1 cellular context compared by ENCODE assay signal in the genomic region with DNA sequence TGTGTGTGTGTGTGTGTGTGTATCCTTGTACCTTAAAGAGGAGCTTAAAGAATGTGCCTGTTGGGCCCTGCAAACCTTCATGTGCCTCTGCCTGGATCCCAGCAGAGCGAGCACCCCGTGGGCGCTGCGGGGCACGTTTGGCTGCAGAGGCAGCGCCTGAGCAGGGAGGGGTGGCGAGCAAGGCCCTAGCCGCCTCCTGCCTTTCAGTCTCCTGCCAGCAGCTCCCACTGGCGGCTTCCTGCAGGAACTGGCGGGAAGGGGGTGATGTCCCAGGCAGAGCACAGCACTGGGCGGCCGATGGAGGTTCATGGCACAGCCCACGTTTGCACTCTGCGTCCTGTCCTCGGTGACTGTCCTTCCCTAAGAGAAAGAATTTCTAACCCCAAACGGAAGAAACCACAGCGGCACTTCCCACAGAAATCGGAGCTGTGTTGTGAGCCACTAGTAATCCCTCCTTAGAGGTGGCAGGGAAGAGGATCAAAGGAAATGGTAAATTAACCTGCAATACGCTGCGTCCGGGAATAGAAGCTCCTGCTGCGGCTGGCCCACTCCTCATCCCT.
TF ChIP-seq lines count a peak whose summit lies in the region.

No MANE protein-coding gene starts in this region.

TF ChIP-seq in HepG2, 621 proteins besides CTCF, POLR2A, EP300 and RAD21 (continued from another document and continues in another):
- TF ChIP-seq HIC2 (CRISPR knock-in tag; IDR thresholded peaks at IDR 0.05; ENCODE audit: low read depth), result no peak; the same call in 1 of the 2 replicates
- no peak for TF ChIP-seq SMAD3 (CRISPR knock-in tag; IDR thresholded peaks at IDR 0.05)
- TF ChIP-seq PPARG (CRISPR knock-in tag; conservative IDR thresholded peaks at IDR 0.05), result no peak
- TF ChIP-seq RNF2 (conservative IDR thresholded peaks at IDR 0.05; ENCODE audit: low read depth), result no peak
- no peak for TF ChIP-seq PITX1 (CRISPR knock-in tag; IDR thresholded peaks at IDR 0.05)
- no peak for TF ChIP-seq ZNF678 (CRISPR knock-in tag; IDR thresholded peaks at IDR 0.05)
- no peak for TF ChIP-seq ZNF75D (CRISPR knock-in tag; IDR thresholded peaks at IDR 0.05; ENCODE audit: borderline replicate concordance)
- no peak for TF ChIP-seq ZNF329 (CRISPR knock-in tag; IDR thresholded peaks at IDR 0.05; ENCODE audit: low read depth)
- TF ChIP-seq HNRNPK (IDR thresholded peaks at IDR 0.05; ENCODE audit: low read depth, low read length, poor library complexity, severe bottlenecking), result no peak
- no peak for TF ChIP-seq ZNF101 (CRISPR knock-in tag; IDR thresholded peaks at IDR 0.05; ENCODE audit: borderline replicate concordance, low read depth)
- TF ChIP-seq CHD4 (IDR thresholded peaks at IDR 0.05; ENCODE audit: borderline replicate concordance, low read length), result no peak
- TF ChIP-seq, protein P1, sequence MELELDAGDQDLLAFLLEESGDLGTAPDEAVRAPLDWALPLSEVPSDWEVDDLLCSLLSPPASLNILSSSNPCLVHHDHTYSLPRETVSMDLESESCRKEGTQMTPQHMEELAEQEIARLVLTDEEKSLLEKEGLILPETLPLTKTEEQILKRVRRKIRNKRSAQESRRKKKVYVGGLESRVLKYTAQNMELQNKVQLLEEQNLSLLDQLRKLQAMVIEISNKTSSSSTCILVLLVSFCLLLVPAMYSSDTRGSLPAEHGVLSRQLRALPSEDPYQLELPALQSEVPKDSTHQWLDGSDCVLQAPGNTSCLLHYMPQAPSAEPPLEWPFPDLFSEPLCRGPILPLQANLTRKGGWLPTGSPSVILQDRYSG (CRISPR knock-in tag; IDR thresholded peaks at IDR 0.05), result no peak
- peak; percentile 28; the same call in 1 of the 2 replicates for TF ChIP-seq TAF1 (CRISPR knock-in tag; IDR thresholded peaks at IDR 0.05)
- TF ChIP-seq, protein P2, sequence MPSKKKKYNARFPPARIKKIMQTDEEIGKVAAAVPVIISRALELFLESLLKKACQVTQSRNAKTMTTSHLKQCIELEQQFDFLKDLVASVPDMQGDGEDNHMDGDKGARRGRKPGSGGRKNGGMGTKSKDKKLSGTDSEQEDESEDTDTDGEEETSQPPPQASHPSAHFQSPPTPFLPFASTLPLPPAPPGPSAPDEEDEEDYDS (CRISPR knock-in tag; IDR thresholded peaks at IDR 0.05), result peak; percentile 34; the same call in 1 of the 2 replicates
- no peak for TF ChIP-seq TGIF2 (CRISPR knock-in tag; IDR thresholded peaks at IDR 0.05)
- no peak for TF ChIP-seq FIP1L1 (IDR thresholded peaks at IDR 0.05; ENCODE audit: borderline replicate concordance, insufficient read depth, low read depth, low read length)
- TF ChIP-seq, protein P3, sequence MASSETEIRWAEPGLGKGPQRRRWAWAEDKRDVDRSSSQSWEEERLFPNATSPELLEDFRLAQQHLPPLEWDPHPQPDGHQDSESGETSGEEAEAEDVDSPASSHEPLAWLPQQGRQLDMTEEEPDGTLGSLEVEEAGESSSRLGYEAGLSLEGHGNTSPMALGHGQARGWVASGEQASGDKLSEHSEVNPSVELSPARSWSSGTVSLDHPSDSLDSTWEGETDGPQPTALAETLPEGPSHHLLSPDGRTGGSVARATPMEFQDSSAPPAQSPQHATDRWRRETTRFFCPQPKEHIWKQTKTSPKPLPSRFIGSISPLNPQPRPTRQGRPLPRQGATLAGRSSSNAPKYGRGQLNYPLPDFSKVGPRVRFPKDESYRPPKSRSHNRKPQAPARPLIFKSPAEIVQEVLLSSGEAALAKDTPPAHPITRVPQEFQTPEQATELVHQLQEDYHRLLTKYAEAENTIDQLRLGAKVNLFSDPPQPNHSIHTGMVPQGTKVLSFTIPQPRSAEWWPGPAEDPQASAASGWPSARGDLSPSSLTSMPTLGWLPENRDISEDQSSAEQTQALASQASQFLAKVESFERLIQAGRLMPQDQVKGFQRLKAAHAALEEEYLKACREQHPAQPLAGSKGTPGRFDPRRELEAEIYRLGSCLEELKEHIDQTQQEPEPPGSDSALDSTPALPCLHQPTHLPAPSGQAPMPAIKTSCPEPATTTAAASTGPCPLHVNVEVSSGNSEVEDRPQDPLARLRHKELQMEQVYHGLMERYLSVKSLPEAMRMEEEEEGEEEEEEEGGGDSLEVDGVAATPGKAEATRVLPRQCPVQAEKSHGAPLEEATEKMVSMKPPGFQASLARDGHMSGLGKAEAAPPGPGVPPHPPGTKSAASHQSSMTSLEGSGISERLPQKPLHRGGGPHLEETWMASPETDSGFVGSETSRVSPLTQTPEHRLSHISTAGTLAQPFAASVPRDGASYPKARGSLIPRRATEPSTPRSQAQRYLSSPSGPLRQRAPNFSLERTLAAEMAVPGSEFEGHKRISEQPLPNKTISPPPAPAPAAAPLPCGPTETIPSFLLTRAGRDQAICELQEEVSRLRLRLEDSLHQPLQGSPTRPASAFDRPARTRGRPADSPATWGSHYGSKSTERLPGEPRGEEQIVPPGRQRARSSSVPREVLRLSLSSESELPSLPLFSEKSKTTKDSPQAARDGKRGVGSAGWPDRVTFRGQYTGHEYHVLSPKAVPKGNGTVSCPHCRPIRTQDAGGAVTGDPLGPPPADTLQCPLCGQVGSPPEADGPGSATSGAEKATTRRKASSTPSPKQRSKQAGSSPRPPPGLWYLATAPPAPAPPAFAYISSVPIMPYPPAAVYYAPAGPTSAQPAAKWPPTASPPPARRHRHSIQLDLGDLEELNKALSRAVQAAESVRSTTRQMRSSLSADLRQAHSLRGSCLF (CRISPR knock-in tag; IDR thresholded peaks at IDR 0.05; ENCODE audit: borderline replicate concordance), result no peak
- no peak for TF ChIP-seq ZNF235 (CRISPR knock-in tag; IDR thresholded peaks at IDR 0.05; ENCODE audit: borderline replicate concordance)
- TF ChIP-seq KMT2A (CRISPR knock-in tag; IDR thresholded peaks at IDR 0.05), result no peak
- TF ChIP-seq ZNF577 (CRISPR knock-in tag; IDR thresholded peaks at IDR 0.05; ENCODE audit: borderline replicate concordance, low read depth), result no peak
- peak; percentile 82 for TF ChIP-seq ZFX (CRISPR knock-in tag; IDR thresholded peaks at IDR 0.05; ENCODE audit: low read depth)
- no peak for TF ChIP-seq ZFAT (CRISPR knock-in tag; conservative IDR thresholded peaks at IDR 0.05)
- TF ChIP-seq HMGXB4 (CRISPR knock-in tag; IDR thresholded peaks at IDR 0.05; ENCODE audit: borderline replicate concordance in 1 of 2, low read depth in 1 of 2), result peak; percentile 81 to 89
- TF ChIP-seq ZNF451 (CRISPR knock-in tag; IDR thresholded peaks at IDR 0.05), result no peak
- TF ChIP-seq RFX5 (IDR thresholded peaks at IDR 0.05; ENCODE audit: low read depth, low read length), result no peak
- no peak for TF ChIP-seq PAF1 (CRISPR knock-in tag; IDR thresholded peaks at IDR 0.05)
- no peak for TF ChIP-seq MED8 (CRISPR knock-in tag; IDR thresholded peaks at IDR 0.05; ENCODE audit: insufficient replicate concordance)
- no peak for TF ChIP-seq ARID3A (IDR thresholded peaks at IDR 0.05; ENCODE audit: low read depth, low read length)
- no peak for TF ChIP-seq MYNN (CRISPR knock-in tag; IDR thresholded peaks at IDR 0.05; ENCODE audit: low read depth)
- 0 out of 2 replicates have a peak, but pooled peaks have one; percentile 20 for TF ChIP-seq NR2C2 (CRISPR knock-in tag; IDR thresholded peaks at IDR 0.05; ENCODE audit: borderline replicate concordance)
- peak; percentile 43 for TF ChIP-seq YY1 (IDR thresholded peaks at IDR 0.05; ENCODE audit: insufficient read depth, insufficient replicate concordance, low read depth, low read length)
- TF ChIP-seq PHF8 (CRISPR knock-in tag; IDR thresholded peaks at IDR 0.05), result peak; percentile 36; the same call in 1 of the 2 replicates
- TF ChIP-seq FOSL2 (CRISPR knock-in tag; IDR thresholded peaks at IDR 0.05), result no peak
- TF ChIP-seq ZNF354B (CRISPR knock-in tag; IDR thresholded peaks at IDR 0.05), result no peak
- TF ChIP-seq MTF1 (CRISPR knock-in tag; IDR thresholded peaks at IDR 0.05), result no peak
- TF ChIP-seq, protein P4, sequence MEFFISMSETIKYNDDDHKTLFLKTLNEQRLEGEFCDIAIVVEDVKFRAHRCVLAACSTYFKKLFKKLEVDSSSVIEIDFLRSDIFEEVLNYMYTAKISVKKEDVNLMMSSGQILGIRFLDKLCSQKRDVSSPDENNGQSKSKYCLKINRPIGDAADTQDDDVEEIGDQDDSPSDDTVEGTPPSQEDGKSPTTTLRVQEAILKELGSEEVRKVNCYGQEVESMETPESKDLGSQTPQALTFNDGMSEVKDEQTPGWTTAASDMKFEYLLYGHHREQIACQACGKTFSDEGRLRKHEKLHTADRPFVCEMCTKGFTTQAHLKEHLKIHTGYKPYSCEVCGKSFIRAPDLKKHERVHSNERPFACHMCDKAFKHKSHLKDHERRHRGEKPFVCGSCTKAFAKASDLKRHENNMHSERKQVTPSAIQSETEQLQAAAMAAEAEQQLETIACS (CRISPR knock-in tag; IDR thresholded peaks at IDR 0.05), result no peak
- TF ChIP-seq PHF20 (CRISPR knock-in tag; IDR thresholded peaks at IDR 0.05), result no peak
- TF ChIP-seq HNF1A (IDR thresholded peaks at IDR 0.05; ENCODE audit: low read depth), result no peak
- TF ChIP-seq HNF1A (CRISPR knock-in tag; IDR thresholded peaks at IDR 0.05; ENCODE audit: borderline replicate concordance), result no peak
- no peak for TF ChIP-seq TCF12 (IDR thresholded peaks at IDR 0.05)
- no peak for TF ChIP-seq TCF12 (CRISPR knock-in tag; IDR thresholded peaks at IDR 0.05)
- TF ChIP-seq POLR2AphosphoS5 (IDR thresholded peaks at IDR 0.05; ENCODE audit: low read depth, low read length), result no peak
- no peak for TF ChIP-seq ZFP62 (CRISPR knock-in tag; IDR thresholded peaks at IDR 0.05)
- TF ChIP-seq E2F1 (CRISPR knock-in tag; IDR thresholded peaks at IDR 0.05), result 0 out of 2 replicates have a peak, but pooled peaks have one; percentile 30
